ENCODE assay signal across 2 cellular contexts in the genomic region with DNA sequence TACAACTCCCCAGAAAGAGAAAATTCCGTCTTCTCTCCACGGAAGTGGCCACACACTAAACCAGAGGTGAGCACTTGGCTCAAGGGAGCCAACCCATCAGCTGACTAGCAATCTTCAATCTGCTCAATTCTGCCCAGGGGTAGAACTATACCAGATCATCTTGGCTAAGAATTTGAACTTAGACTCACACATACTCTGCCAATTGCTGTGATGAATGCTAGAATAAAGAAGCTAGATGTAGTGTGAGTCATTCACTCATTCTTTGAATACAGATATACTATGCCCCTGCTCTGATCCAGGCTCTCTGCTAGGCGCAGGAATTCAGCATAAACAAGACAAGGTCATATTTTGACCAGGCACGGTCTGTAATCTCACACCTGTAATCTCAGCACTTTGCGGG.
TF ChIP-seq lines count a peak whose summit lies in the region.

No MANE protein-coding gene starts in this region.

TF ChIP-seq in SK-N-SH, 30 proteins besides CTCF, POLR2A, EP300 and RAD21:
- TF ChIP-seq FOSL2 (IDR thresholded peaks at IDR 0.05; ENCODE audit: borderline replicate concordance, low read depth) (peak; percentile 26; the same call in 1 of the 2 replicates), NRF1 (IDR thresholded peaks at IDR 0.05; ENCODE audit: low read depth, low read length) (no peak)
- TF ChIP-seq, protein P1, sequence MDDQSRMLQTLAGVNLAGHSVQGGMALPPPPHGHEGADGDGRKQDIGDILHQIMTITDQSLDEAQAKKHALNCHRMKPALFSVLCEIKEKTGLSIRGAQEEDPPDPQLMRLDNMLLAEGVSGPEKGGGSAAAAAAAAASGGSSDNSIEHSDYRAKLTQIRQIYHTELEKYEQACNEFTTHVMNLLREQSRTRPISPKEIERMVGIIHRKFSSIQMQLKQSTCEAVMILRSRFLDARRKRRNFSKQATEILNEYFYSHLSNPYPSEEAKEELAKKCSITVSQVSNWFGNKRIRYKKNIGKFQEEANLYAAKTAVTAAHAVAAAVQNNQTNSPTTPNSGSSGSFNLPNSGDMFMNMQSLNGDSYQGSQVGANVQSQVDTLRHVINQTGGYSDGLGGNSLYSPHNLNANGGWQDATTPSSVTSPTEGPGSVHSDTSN (IDR thresholded peaks at IDR 0.05): 0 out of 2 replicates have a peak, but pooled peaks have one; percentile 5

TF ChIP-seq in H1, 55 proteins besides CTCF, POLR2A, EP300 and RAD21:
- no peak for TF ChIP-seq SRF (IDR thresholded peaks at IDR 0.05; ENCODE audit: low read depth, low read length)
